11 cellular contexts compared by ENCODE assay signal in genomic region chr1:1310476-1311053, GRCh38. TPM values are rescaled to one million over a fixed set of nuclear protein-coding genes. Genes with fewer than 3 reads are reported as not detected.
DNase-seq lines count a peak whose midpoint lies in the region; ATAC-seq and TF ChIP-seq lines count a peak whose summit lies in the region.
"Had no signal": no experiment of that assay in that cellular context is flagged by ENCODE, and none has a peak within 500 bp of the region (broad histone marks: within the 10 kb centered on the region; RNA-seq: fewer than 3 reads in every experiment).

No MANE protein-coding gene starts in this region.

- H3K4me1 ChIP-seq in CD4-positive, CD25-positive, alpha-beta regulatory T cell (ENCODE audit: control insufficient read depth, insufficient read depth, low read length, poor library complexity, severe bottlenecking), result peaks cover 34% of the 10 kb centered on the region
- peaks cover 30% of the 10 kb centered on the region for H3K4me1 ChIP-seq in HUES48 (ENCODE audit: control insufficient read depth, insufficient read depth, low read length)

- TF ChIP-seq CTCF in lower leg skin (IDR thresholded peaks at IDR 0.05), result no peak

- no peak for TF ChIP-seq POLR2A in lower leg skin (IDR thresholded peaks at IDR 0.05)

- intact Hi-C loops in lower leg skin (cut with DNase I; ENCODE audit: low total_unique reads), result no loop called here

- WGBS in lower leg skin, 2 donors, result 55 to 59% methylated on average over 15 to 21 of the region's 21 CpGs

- peaks cover 23% of the 10 kb centered on the region for H3K36me3 ChIP-seq in CD4-positive, CD25-positive, alpha-beta regulatory T cell (ENCODE audit: control insufficient read depth, insufficient read depth, low read length)
- peaks cover 52% of the 10 kb centered on the region for H3K36me3 ChIP-seq in HUES48 (ENCODE audit: control insufficient read depth, insufficient read depth, low read length)

- ATAC-seq in CD4-positive, CD25-positive, alpha-beta regulatory T cell (ENCODE audit: low read depth in 2 of 2), result no peak
- ATAC-seq in activated naive CD8-positive, alpha-beta T cell treated with anti-CD3 and anti-CD28 coated beads, Interleukin-2, amount 50 U/mL, for 24 hours, result no peak
- no peak for ATAC-seq in naive thymus-derived CD8-positive, alpha-beta T cell
- ATAC-seq in HG03135 (IDR thresholded peaks at IDR 0.05; ENCODE audit: unreplicated experiment), result no peak

- no peaks in the 10 kb centered on the region for H3K36me3 Mint-ChIP-seq in CD4-positive, CD25-positive, alpha-beta regulatory T cell
- H3K36me3 Mint-ChIP-seq in activated naive CD8-positive, alpha-beta T cell treated with anti-CD3 and anti-CD28 coated beads, Interleukin-2, amount 50 U/mL, for 24 hours (ENCODE audit: low read depth), result peaks cover 4% of the 10 kb centered on the region
- peaks cover 0 to 15% (median 1%) of the 10 kb centered on the region in 3 donors for H3K36me3 Mint-ChIP-seq in naive thymus-derived CD8-positive, alpha-beta T cell

- no peaks in the 10 kb centered on the region for H3K9me3 ChIP-seq in CD4-positive, CD25-positive, alpha-beta regulatory T cell (ENCODE audit: control insufficient read depth in 2 of 2, low read length in 2 of 2)
- H3K9me3 ChIP-seq in HUES48 (ENCODE audit: control insufficient read depth, insufficient read depth, low read length), result no peaks in the 10 kb centered on the region

- H3K4me1 Mint-ChIP-seq in CD4-positive, CD25-positive, alpha-beta regulatory T cell, result peaks cover 0 to 18% (median 8%) of the 10 kb centered on the region in 4 donors
- peaks cover 16% of the 10 kb centered on the region for H3K4me1 Mint-ChIP-seq in activated naive CD8-positive, alpha-beta T cell treated with anti-CD3 and anti-CD28 coated beads, Interleukin-2, amount 50 U/mL, for 24 hours
- peaks cover 6 to 22% (median 15%) of the 10 kb centered on the region in 4 donors for H3K4me1 Mint-ChIP-seq in naive thymus-derived CD8-positive, alpha-beta T cell

- H3K27ac ChIP-seq in CD4-positive, CD25-positive, alpha-beta regulatory T cell (ENCODE audit: insufficient read depth, low read length, poor library complexity, severe bottlenecking), result no peak overlapping the region
- peak overlapping the region; percentile 18 for H3K27ac ChIP-seq in HUES48 (ENCODE audit: low read depth, low read length)

- H3K27me3 ChIP-seq in CD4-positive, CD25-positive, alpha-beta regulatory T cell (ENCODE audit: control insufficient read depth, insufficient read depth, low read length), result no peaks in the 10 kb centered on the region
- no peaks in the 10 kb centered on the region; the same call in 1 of the 2 replicates for H3K27me3 ChIP-seq in HUES48 (ENCODE audit: control insufficient read depth, insufficient read depth, low read length)

- DNase-seq in CD4-positive, CD25-positive, alpha-beta regulatory T cell, result no peak
- DNase-seq in activated naive CD8-positive, alpha-beta T cell treated with anti-CD3 and anti-CD28 coated beads, Interleukin-2, amount 50 U/mL, for 24 hours, result no peak
- DNase-seq in naive thymus-derived CD8-positive, alpha-beta T cell, result no peak
- DNase-seq in lower leg skin (ENCODE audit: low spot score in 2 of 2) (no peak), HCEC 1CT (no peak), mesenteric fat pad (ENCODE audit: low spot score) (no peak)
- DNase-seq: stimulated activated CD4-positive, alpha-beta T cell treated with anti-CD3 and anti-CD28 coated beads, Interleukin-1b, Interleukin-23, amount 100 ng/mL, for 48 hours had no signal

- peaks cover 0 to 3% (median 0%) of the 10 kb centered on the region in 7 donors for H3K9me3 Mint-ChIP-seq in CD4-positive, CD25-positive, alpha-beta regulatory T cell
- no peaks in the 10 kb centered on the region for H3K9me3 Mint-ChIP-seq in activated naive CD8-positive, alpha-beta T cell treated with anti-CD3 and anti-CD28 coated beads, Interleukin-2, amount 50 U/mL, for 24 hours
- no peaks in the 10 kb centered on the region for H3K9me3 Mint-ChIP-seq in naive thymus-derived CD8-positive, alpha-beta T cell

- no peak overlapping the region for H3K9ac ChIP-seq in HUES48 (ENCODE audit: low read depth, low read length)

- H3K27me3 Mint-ChIP-seq in CD4-positive, CD25-positive, alpha-beta regulatory T cell, result no peaks in the 10 kb centered on the region
- H3K27me3 Mint-ChIP-seq in activated naive CD8-positive, alpha-beta T cell treated with anti-CD3 and anti-CD28 coated beads, Interleukin-2, amount 50 U/mL, for 24 hours, result no peaks in the 10 kb centered on the region
- no peaks in the 10 kb centered on the region for H3K27me3 Mint-ChIP-seq in naive thymus-derived CD8-positive, alpha-beta T cell

- POLR2A ChIA-PET in naive thymus-derived CD8-positive, alpha-beta T cell (lab: Charles Lee), result interaction anchor here (0.9 to 2.6 kb wide), 3 partner anchors 15 to 89 kb away, joined by 3 to 7 read pairs (median 6); partner anchors contain the start of gene CCNL2

- peak overlapping the region in 1 of 3 donors; percentile 60 for H3K27ac Mint-ChIP-seq in CD4-positive, CD25-positive, alpha-beta regulatory T cell
- no peak overlapping the region for H3K27ac Mint-ChIP-seq in activated naive CD8-positive, alpha-beta T cell treated with anti-CD3 and anti-CD28 coated beads, Interleukin-2, amount 50 U/mL, for 24 hours
- H3K27ac Mint-ChIP-seq in naive thymus-derived CD8-positive, alpha-beta T cell, result peak overlapping the region in 6 of 10 donors; percentile 13 to 85 (median 63)

- H3K4me3 ChIP-seq in CD4-positive, CD25-positive, alpha-beta regulatory T cell (ENCODE audit: low read depth, low read length), result no peak overlapping the region
- H3K4me3 ChIP-seq in HUES48 (ENCODE audit: low read depth, low read length) (no peak overlapping the region), lower leg skin (ENCODE audit: low read depth, poor library complexity, severe bottlenecking) (no peak overlapping the region)
- H3K4me3 ChIP-seq: lung had no signal

- H3K4me3 Mint-ChIP-seq in CD4-positive, CD25-positive, alpha-beta regulatory T cell, result peak overlapping the region; percentile 52 to 90 (median 58)
- peak overlapping the region; percentile 50 for H3K4me3 Mint-ChIP-seq in activated naive CD8-positive, alpha-beta T cell treated with anti-CD3 and anti-CD28 coated beads, Interleukin-2, amount 50 U/mL, for 24 hours
- H3K4me3 Mint-ChIP-seq in naive thymus-derived CD8-positive, alpha-beta T cell, result peak overlapping the region in 7 of 10 donors; percentile 27 to 79 (median 57)

RNA-seq across cellular contexts. Expression of gene PUSL1, which starts 2.2 kb away (rescaled TPM):
- 18.3 TPM for total RNA-seq in CD4-positive, CD25-positive, alpha-beta regulatory T cell
- 10 to 100 TPM; 17.7 to 21.0 (median 19.1) TPM for polyA plus RNA-seq in CD4-positive, CD25-positive, alpha-beta regulatory T cell
- 10 to 100 TPM; 19.6 to 23.4 TPM for total RNA-seq in naive thymus-derived CD8-positive, alpha-beta T cell
- 10 to 100 TPM; 14.5 to 18.2 (median 17.7) TPM for polyA plus RNA-seq in naive thymus-derived CD8-positive, alpha-beta T cell
- total RNA-seq in lower leg skin, result 10 to 100 TPM; 42.3 to 62.1 (median 53.7) TPM
- total RNA-seq in mesenteric fat pad, result 11.6 TPM

RNA-seq across cellular contexts. Expression of gene ACAP3, which starts 2.8 kb away (rescaled TPM):
- 75.5 TPM for total RNA-seq in CD4-positive, CD25-positive, alpha-beta regulatory T cell
- polyA plus RNA-seq in CD4-positive, CD25-positive, alpha-beta regulatory T cell, result 1 to 10 TPM; 2.7 to 9.0 (median 4.1) TPM
- total RNA-seq in naive thymus-derived CD8-positive, alpha-beta T cell, result 10 to 100 TPM; 65.3 to 69.1 TPM
- polyA plus RNA-seq in naive thymus-derived CD8-positive, alpha-beta T cell, result 1 to 10 TPM; 2.0 to 6.7 (median 3.5) TPM
- total RNA-seq in lower leg skin (100 to 1,000 TPM in 3 of 4 donors, 10 to 100 TPM in 1; 98.8 to 189 (median 115) TPM), mesenteric fat pad (36.6 TPM)

RNA-seq across cellular contexts. Expression of gene INTS11, which starts 13.9 kb away (rescaled TPM):
- total RNA-seq in CD4-positive, CD25-positive, alpha-beta regulatory T cell, result 138 TPM
- polyA plus RNA-seq in CD4-positive, CD25-positive, alpha-beta regulatory T cell, result 10 to 100 TPM; 66.2 to 74.0 (median 67.8) TPM
- total RNA-seq in naive thymus-derived CD8-positive, alpha-beta T cell, result 100 to 1,000 TPM; 171 to 174 TPM
- polyA plus RNA-seq in naive thymus-derived CD8-positive, alpha-beta T cell, result 10 to 100 TPM; 51.7 to 65.1 (median 59.9) TPM
- total RNA-seq in lower leg skin, result 100 to 1,000 TPM; 101 to 185 (median 105) TPM
- 74.7 TPM for total RNA-seq in mesenteric fat pad

RNA-seq across cellular contexts. Expression of gene CPTP, which starts 14.0 kb away (rescaled TPM):
- 27.0 TPM for total RNA-seq in CD4-positive, CD25-positive, alpha-beta regulatory T cell
- polyA plus RNA-seq in CD4-positive, CD25-positive, alpha-beta regulatory T cell, result 10 to 100 TPM; 21.4 to 40.1 (median 32.6) TPM
- total RNA-seq in naive thymus-derived CD8-positive, alpha-beta T cell, result 10 to 100 TPM; 25.5 to 25.9 TPM
- 10 to 100 TPM in 2 of 3 donors, 1 to 10 TPM in 1; 9.3 to 19.9 (median 11.6) TPM for polyA plus RNA-seq in naive thymus-derived CD8-positive, alpha-beta T cell
- total RNA-seq in lower leg skin, result 10 to 100 TPM; 51.0 to 62.9 (median 57.4) TPM
- 19.7 TPM for total RNA-seq in mesenteric fat pad

RNA-seq across cellular contexts. Expression of gene TAS1R3, which starts 20.5 kb away (rescaled TPM):
- total RNA-seq in CD4-positive, CD25-positive, alpha-beta regulatory T cell, result 2.0 TPM
- under 1 TPM in 2 of 4 donors, not detected in 2; 0.06 to 0.11 TPM for polyA plus RNA-seq in CD4-positive, CD25-positive, alpha-beta regulatory T cell
- 1 to 10 TPM; 2.7 to 3.0 TPM for total RNA-seq in naive thymus-derived CD8-positive, alpha-beta T cell
- under 1 TPM in 1 of 3 donors, not detected in 2; 0.10 TPM for polyA plus RNA-seq in naive thymus-derived CD8-positive, alpha-beta T cell
- total RNA-seq in lower leg skin (1 to 10 TPM in 2 of 4 donors, under 1 TPM in 2; 0.38 to 1.4 (median 0.79) TPM), mesenteric fat pad (0.19 TPM)
- total RNA-seq: M059J had no signal
